ENCODE assay signal across 7 cellular contexts in genomic region chr4:55346851-55347255, GRCh38.
DNase-seq lines count a peak whose midpoint lies in the region; ATAC-seq and TF ChIP-seq lines count a peak whose summit lies in the region.

No MANE protein-coding gene starts in this region.

- H3K27ac ChIP-seq in RWPE1 = peak overlapping the region; percentile 94
- peak overlapping the region; percentile 95 for H3K27ac ChIP-seq in rectal smooth muscle tissue (ENCODE audit: low read depth, low read length)

- ATAC-seq in GM21447 (IDR thresholded peaks at IDR 0.05; ENCODE audit: unreplicated experiment) = peak; percentile 4

- no peaks in the 10 kb centered on the region for H3K36me3 ChIP-seq in rectal smooth muscle tissue (ENCODE audit: control insufficient read depth, insufficient read depth, low read length)

- H3K4me3 ChIP-seq in fibroblast of pulmonary artery (replicated peaks; ENCODE audit: low read depth, low read length) (peak overlapping the region; percentile 69), rectal smooth muscle tissue (ENCODE audit: low read length) (peak overlapping the region; percentile 71)

- CTCF ChIA-PET in RWPE1 (lab: Yijun Ruan, JAX) = interaction anchor here (0.5 to 2.5 kb wide), 9 partner anchors 8 to 966 kb away, joined by 3 to 21 read pairs (median 4); partner anchors contain the start of gene TMEM165

- POLR2A ChIA-PET in RWPE1 (lab: Yijun Ruan, JAX; ENCODE audit: low non-redundant PET) = no interaction called here

- no peak for TF ChIP-seq CTCF in RWPE1 (conservative IDR thresholded peaks at IDR 0.05; ENCODE audit: low read depth)
- no peak for TF ChIP-seq CTCF in fibroblast of pulmonary artery (IDR thresholded peaks at IDR 0.05; ENCODE audit: low read length, missing control alignments)

- peaks cover 3% of the 10 kb centered on the region for H3K4me1 ChIP-seq in rectal smooth muscle tissue (ENCODE audit: control insufficient read depth, insufficient read depth, low read length)

- peak overlapping the region; percentile 19 for H3K9ac ChIP-seq in rectal smooth muscle tissue (ENCODE audit: low read length)

- H3K27me3 ChIP-seq in rectal smooth muscle tissue (ENCODE audit: control insufficient read depth, insufficient read depth, low read length) = no peaks in the 10 kb centered on the region

- DNase-seq in RWPE1 (ENCODE audit: low spot score) = no peak
- DNase-seq in fibroblast of pulmonary artery (ENCODE audit: low read depth) = no peak
- DNase-seq in kidney tubule cell (ENCODE audit: low spot score) = no peak
- DNase-seq in NCI-H2171 (lab: John Stamatoyannopoulos, UW) = no peak
- no peak for DNase-seq in NCI-H187 (lab: John Stamatoyannopoulos, UW)
